In genomic region chr1:184875218-184875617, GRCh38 we compare ENCODE assay signal across 25 cellular contexts.
A peak's percentile ranks its signal among the peaks of the same experiment; 100 is the strongest.
DNase-seq lines count a peak whose midpoint lies in the region; ATAC-seq and TF ChIP-seq lines count a peak whose summit lies in the region.
"Had no signal": no experiment of that assay in that cellular context is flagged by ENCODE, and none has a peak within 500 bp of the region (broad histone marks: within the 10 kb centered on the region; RNA-seq: fewer than 3 reads in every experiment).

No MANE protein-coding gene starts in this region.

- POLR2A ChIA-PET in activated CD4-positive, alpha-beta T cell treated with anti-CD3 and anti-CD28 coated beads for 36 hours (lab: Charles Lee): no interaction called here

- TF ChIP-seq CTCF in foreskin fibroblast (IDR thresholded peaks at IDR 0.05; ENCODE audit: low read depth, low read length): no peak

- H3K27ac ChIP-seq in right cardiac atrium (ENCODE audit: low read length): no peak overlapping the region
- H3K27ac ChIP-seq: 22Rv1, RWPE1, SJCRH30 had no signal

- peak overlapping the region; percentile 52 for H3K27ac Mint-ChIP-seq in activated naive CD4-positive, alpha-beta T cell treated with anti-CD3 and anti-CD28 coated beads, Interleukin-2, amount 50 U/mL, for 24 hours
- no peak overlapping the region for H3K27ac Mint-ChIP-seq in activated CD4-positive, alpha-beta T cell treated with anti-CD3 and anti-CD28 coated beads for 36 hours
- H3K27ac Mint-ChIP-seq: H9, HFFc6 had no signal

- H3K4me3 ChIP-seq in right cardiac atrium (ENCODE audit: low read length): no peak overlapping the region
- no peak overlapping the region for H3K4me3 ChIP-seq in foreskin fibroblast (ENCODE audit: low read depth in 1 of 2, low read length in 2 of 2)
- H3K4me3 ChIP-seq: BLaER1 treated with 17β-estradiol and CSF1 and Interleukin-3, amounts not matched to agents 10 nM and 100 nM; GM12878; MG63; SJCRH30 had no signal

- H3K27me3 Mint-ChIP-seq in activated naive CD4-positive, alpha-beta T cell treated with anti-CD3 and anti-CD28 coated beads, Interleukin-2, amount 50 U/mL, for 24 hours: peaks cover 2% of the 10 kb centered on the region
- peaks cover 9% of the 10 kb centered on the region for H3K27me3 Mint-ChIP-seq in activated CD4-positive, alpha-beta T cell treated with anti-CD3 and anti-CD28 coated beads for 36 hours
- H3K27me3 Mint-ChIP-seq: CD4-positive, alpha-beta memory T cell had no signal

- no peak overlapping the region for H3K4me3 Mint-ChIP-seq in activated naive CD4-positive, alpha-beta T cell treated with anti-CD3 and anti-CD28 coated beads, Interleukin-2, amount 50 U/mL, for 24 hours
- no peak overlapping the region for H3K4me3 Mint-ChIP-seq in activated CD4-positive, alpha-beta T cell treated with anti-CD3 and anti-CD28 coated beads for 36 hours
- H3K4me3 Mint-ChIP-seq: CD4-positive, alpha-beta memory T cell; H9; HFFc6 had no signal

- 48% methylated on average over 4 of the region's 4 CpGs for WGBS in right cardiac atrium

- CTCF ChIA-PET in activated CD4-positive, alpha-beta T cell treated with anti-CD3 and anti-CD28 coated beads for 36 hours (lab: Charles Lee): interaction anchor here (0.6 to 1.3 kb wide), 2 partner anchors 70 to 622 kb away, joined by 3 to 4 read pairs; no protein-coding TSS in a partner anchor

- H3K4me1 ChIP-seq in right cardiac atrium (ENCODE audit: control insufficient read depth, insufficient read depth, low read length): peaks cover 2% of the 10 kb centered on the region
- H3K4me1 ChIP-seq: SJCRH30 had no signal

- H3K27me3 ChIP-seq in right cardiac atrium (ENCODE audit: control insufficient read depth, insufficient read depth): no peaks in the 10 kb centered on the region
- H3K27me3 ChIP-seq: BLaER1 treated with 17β-estradiol and CSF1 and Interleukin-3, amounts not matched to agents 10 nM and 100 nM; MG63; SJCRH30 had no signal

- no peaks in the 10 kb centered on the region for H3K36me3 Mint-ChIP-seq in activated naive CD4-positive, alpha-beta T cell treated with anti-CD3 and anti-CD28 coated beads, Interleukin-2, amount 50 U/mL, for 24 hours
- peaks cover 12% of the 10 kb centered on the region for H3K36me3 Mint-ChIP-seq in activated CD4-positive, alpha-beta T cell treated with anti-CD3 and anti-CD28 coated beads for 36 hours (ENCODE audit: low read depth)

- no peaks in the 10 kb centered on the region for H3K4me1 Mint-ChIP-seq in activated naive CD4-positive, alpha-beta T cell treated with anti-CD3 and anti-CD28 coated beads, Interleukin-2, amount 50 U/mL, for 24 hours
- H3K4me1 Mint-ChIP-seq in activated CD4-positive, alpha-beta T cell treated with anti-CD3 and anti-CD28 coated beads for 36 hours: peaks cover 7% of the 10 kb centered on the region

- peak; percentile 42 for ATAC-seq in Right ventricle myocardium superior (ENCODE audit: poor library complexity)
- peak; percentile 37 to 57 for ATAC-seq in right cardiac atrium
- ATAC-seq in activated CD4-positive, alpha-beta T cell treated with anti-CD3 and anti-CD28 coated beads for 36 hours: no peak
- ATAC-seq: GM12878 had no signal

- intact Hi-C loops in Right ventricle myocardium superior (cut with DNase I): no loop called here
- intact Hi-C loops in right cardiac atrium (cut with DNase I): no loop called here
- intact Hi-C loops in activated CD4-positive, alpha-beta T cell treated with anti-CD3 and anti-CD28 coated beads for 36 hours (cut with DNase I, micrococcal nuclease): no loop called here

- peaks cover 9% of the 10 kb centered on the region for H3K9me3 Mint-ChIP-seq in activated naive CD4-positive, alpha-beta T cell treated with anti-CD3 and anti-CD28 coated beads, Interleukin-2, amount 50 U/mL, for 24 hours
- peaks cover 6% of the 10 kb centered on the region for H3K9me3 Mint-ChIP-seq in activated CD4-positive, alpha-beta T cell treated with anti-CD3 and anti-CD28 coated beads for 36 hours (ENCODE audit: low read depth)
- H3K9me3 Mint-ChIP-seq: H9, HFFc6 had no signal

- no peak for DNase-seq in activated naive CD4-positive, alpha-beta T cell (lab: John Stamatoyannopoulos, UW)
- DNase-seq in Right ventricle myocardium superior (no peak), right cardiac atrium (no peak), NCI-H146 (lab: John Stamatoyannopoulos, UW) (no peak), foreskin fibroblast (no peak)
- DNase-seq in activated CD4-positive, alpha-beta T cell treated with anti-CD3 and anti-CD28 coated beads for 36 hours: no peak
- no peak for DNase-seq in activated CD4-positive, CD25-positive, alpha-beta regulatory T cell treated with anti-CD3 and anti-CD28 coated beads, Interleukin-2, amount 50 U/mL, for 72 hours
- DNase-seq: CD4-positive, alpha-beta memory T cell; DND-41; H9; HFFc6; MG63; NCI-H1417; NCI-H187; NCI-H2107; NCI-H226; NCI-H510A treated with DMSO at 0.1 percent for 48 hours; NCI-H748 treated with DMSO at 0.1 percent for 48 hours; NK-92 treated with Interleukin-12 subunit alpha and Interleukin-12 subunit beta, amount 100 ng/mL, for 24 hours; SJCRH30 had no signal

- no peaks in the 10 kb centered on the region for H3K9me3 ChIP-seq in right cardiac atrium (ENCODE audit: control insufficient read depth, low read length)
- H3K9me3 ChIP-seq: MG63, SJCRH30 had no signal
